Comparison of ENCODE assay signal across 27 cellular contexts in the genomic region with DNA sequence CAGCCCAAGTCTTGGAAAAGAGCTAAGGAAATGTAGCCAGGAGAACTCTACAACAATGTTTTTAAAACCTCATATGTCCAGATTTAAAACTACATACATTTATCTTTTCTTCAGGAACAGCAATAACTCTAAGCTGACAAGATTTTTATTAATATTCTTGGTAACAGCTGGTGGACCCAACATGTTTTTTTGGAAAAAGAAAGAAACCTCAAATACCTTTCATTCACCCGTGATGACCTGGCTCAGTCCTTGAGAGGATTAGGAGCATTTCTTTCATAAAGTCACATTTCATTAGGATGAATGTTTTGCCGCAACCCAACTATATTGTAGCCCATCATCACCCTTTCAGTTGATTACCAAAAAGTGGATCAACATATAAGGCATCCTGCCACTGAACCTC.
"Had no signal": no experiment of that assay in that cellular context is flagged by ENCODE, and none has a peak within 500 bp of the region (broad histone marks: within the 10 kb centered on the region; RNA-seq: fewer than 3 reads in every experiment).

No MANE protein-coding gene starts in this region.

- H3K27ac ChIP-seq: breast epithelium, colonic mucosa, dorsolateral prefrontal cortex, left ventricle myocardium inferior, parathyroid adenoma, skin epidermis had no signal

- DNase-seq: activated B cell treated with CpG ODN at 0.5 μM for 24 hours; activated CD4-positive, alpha-beta T cell treated with anti-CD3 and anti-CD28 coated beads for 4 hours; activated CD4-positive, alpha-beta T cell treated with anti-CD3 and anti-CD28 coated beads, Interleukin-2, amount 50 U/mL, for 48 hours; activated CD8-positive, alpha-beta memory T cell treated with anti-CD3 and anti-CD28 coated beads, Interleukin-2, amount 50 U/mL, for 48 hours; activated effector memory CD4-positive, alpha-beta T cell treated with Interleukin-2 at 50 U/mL for 16 hours; activated naive CD4-positive, alpha-beta T cell treated with anti-CD3 and anti-CD28 coated beads for 36 hours; activated T-cell treated with anti-CD3 and anti-CD28 coated beads, Interleukin-2, amount 50 U/mL, for 72 hours; anterior cingulate cortex; colonic mucosa; dorsolateral prefrontal cortex; effector memory CD8-positive, alpha-beta T cell; foreskin fibroblast; left ventricle myocardium inferior; midbrain; nephron progenitor cell; right cardiac atrium; stimulated activated CD4-positive, alpha-beta T cell treated with anti-CD3 and anti-CD28 coated beads, Interleukin-1b, Interleukin-23, amount 100 ng/mL, for 48 hours; substantia nigra; SW 1271; T-helper 17 cell; tibial artery had no signal

- H3K27me3 ChIP-seq: breast epithelium, colonic mucosa, tibial artery had no signal

- H3K4me1 Mint-ChIP-seq: activated B cell treated with CpG ODN at 0.5 μM for 24 hours; central memory CD8-positive, alpha-beta T cell; nephron progenitor cell had no signal

- H3K4me1 ChIP-seq: breast epithelium, colonic mucosa, parathyroid adenoma had no signal

- H3K4me3 ChIP-seq: breast epithelium, colonic mucosa, dorsolateral prefrontal cortex, left ventricle myocardium inferior, skin epidermis, tibial artery had no signal

- H3K36me3 ChIP-seq: breast epithelium, colonic mucosa, left ventricle myocardium inferior had no signal

- H2AFZ ChIP-seq: parathyroid adenoma had no signal

- H3K27ac Mint-ChIP-seq: activated B cell treated with CpG ODN at 0.5 μM for 24 hours; activated naive CD4-positive, alpha-beta T cell treated with anti-CD3 and anti-CD28 coated beads for 36 hours; activated T-cell treated with anti-CD3 and anti-CD28 coated beads, Interleukin-2, amount 50 U/mL, for 72 hours; effector memory CD8-positive, alpha-beta T cell; nephron progenitor cell; stimulated activated naive CD8-positive, alpha-beta T cell treated with anti-CD3 and anti-CD28 coated beads, Interleukin-15, Interleukin-2, amounts not matched to agents 100 ng/mL and 50 ng/mL, for 24 hours; T-helper 17 cell had no signal

- H3K9ac ChIP-seq: parathyroid adenoma had no signal

- H3K79me2 ChIP-seq: parathyroid adenoma had no signal

- H3K9me3 Mint-ChIP-seq: activated B cell treated with CpG ODN at 0.5 μM for 24 hours; activated naive CD4-positive, alpha-beta T cell treated with anti-CD3 and anti-CD28 coated beads for 36 hours; activated T-cell treated with anti-CD3 and anti-CD28 coated beads, Interleukin-2, amount 50 U/mL, for 72 hours; central memory CD8-positive, alpha-beta T cell; effector memory CD8-positive, alpha-beta T cell; nephron progenitor cell; stimulated activated naive CD8-positive, alpha-beta T cell treated with anti-CD3 and anti-CD28 coated beads, Interleukin-15, Interleukin-2, amounts not matched to agents 100 ng/mL and 50 ng/mL, for 24 hours had no signal

- H3K4me3 Mint-ChIP-seq: activated B cell treated with CpG ODN at 0.5 μM for 24 hours; activated naive CD4-positive, alpha-beta T cell treated with anti-CD3 and anti-CD28 coated beads for 36 hours; activated T-cell treated with anti-CD3 and anti-CD28 coated beads, Interleukin-2, amount 50 U/mL, for 72 hours; central memory CD8-positive, alpha-beta T cell; effector memory CD8-positive, alpha-beta T cell; nephron progenitor cell; stimulated activated naive CD8-positive, alpha-beta T cell treated with anti-CD3 and anti-CD28 coated beads, Interleukin-15, Interleukin-2, amounts not matched to agents 100 ng/mL and 50 ng/mL, for 24 hours; T-helper 17 cell had no signal

- ATAC-seq: activated T-cell treated with anti-CD3 and anti-CD28 coated beads, Interleukin-2, amount 50 U/mL, for 72 hours; effector memory CD8-positive, alpha-beta T cell; esophagus mucosa; right cardiac atrium; T-helper 17 cell had no signal

- H3K9me3 ChIP-seq: breast epithelium, colonic mucosa, left ventricle myocardium inferior, tibial artery had no signal
